Comparison of ENCODE assay signal across 25 cellular contexts in the genomic region with DNA sequence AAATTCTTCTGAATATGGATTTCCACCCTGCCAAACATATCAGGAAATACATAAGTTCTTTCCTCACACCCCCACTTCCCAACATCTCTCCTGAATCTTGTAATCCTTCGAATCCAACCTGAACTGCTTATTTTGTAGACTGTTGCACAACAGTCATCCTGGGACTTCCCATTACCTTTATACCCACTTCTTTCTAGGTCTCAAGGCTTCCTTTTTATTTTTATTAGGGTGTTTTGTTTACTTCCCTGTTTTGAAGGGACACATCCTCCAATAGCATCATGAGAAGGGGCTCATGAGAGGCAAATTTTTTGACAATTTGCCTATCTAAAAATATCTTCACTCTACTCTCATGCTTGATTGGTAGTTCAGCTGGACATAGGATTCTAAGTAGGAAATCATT.
"Had no signal": no experiment of that assay in that cellular context is flagged by ENCODE, and none has a peak within 500 bp of the region (broad histone marks: within the 10 kb centered on the region; RNA-seq: fewer than 3 reads in every experiment).

No MANE protein-coding gene starts in this region.

- H3K36me3 ChIP-seq: breast epithelium, left lung, neural progenitor cell, sigmoid colon, vagina had no signal

- FAIRE-seq: astrocyte, colon, endothelial cell of umbilical vein had no signal

- H3K9me3 Mint-ChIP-seq: activated CD4-positive, alpha-beta memory T cell treated with anti-CD3 and anti-CD28 coated beads, Interleukin-2, amount 10 ng/mL, durations not matched to agents 7 days and 5 days; activated naive CD4-positive, alpha-beta T cell treated with anti-CD3 and anti-CD28 coated beads, Interleukin-2, amount 50 U/mL, for 24 hours; activated T-helper 1 cell treated with anti-CD3 and anti-CD28 coated beads, Interleukin-12 subunit alpha, Interleukin-12 subunit beta, Interleukin-2, Interleukin-4 antibody, amounts not matched to agents 30 ng/mL and 10 ng/mL and 1 ng/mL, durations not matched to agents 14 hours and 24 hours and 36 hours; central memory CD8-positive, alpha-beta T cell; effector memory CD8-positive, alpha-beta T cell; naive thymus-derived CD8-positive, alpha-beta T cell; neural progenitor cell had no signal

- H3K36me3 Mint-ChIP-seq: activated naive CD4-positive, alpha-beta T cell treated with anti-CD3 and anti-CD28 coated beads, Interleukin-2, amount 50 U/mL, for 24 hours; naive thymus-derived CD8-positive, alpha-beta T cell; neural progenitor cell had no signal

- H3K4me3 ChIP-seq: breast epithelium, dorsolateral prefrontal cortex, left lung, lung, neural progenitor cell, sigmoid colon, smooth muscle cell, testis, vagina had no signal

- H3K4me1 ChIP-seq: breast epithelium, neural progenitor cell, sigmoid colon, testis had no signal

- H2AFZ ChIP-seq: neural progenitor cell had no signal

- H3K27ac ChIP-seq: breast epithelium, dorsolateral prefrontal cortex, left lung, neural progenitor cell, sigmoid colon, testis, vagina had no signal

- ATAC-seq: effector memory CD8-positive, alpha-beta T cell; esophagus mucosa; left lung; naive thymus-derived CD8-positive, alpha-beta T cell had no signal

- H3K4me2 ChIP-seq: neural progenitor cell, smooth muscle cell had no signal

- H3K27me3 Mint-ChIP-seq: activated CD4-positive, alpha-beta memory T cell treated with anti-CD3 and anti-CD28 coated beads, Interleukin-2, amount 10 ng/mL, durations not matched to agents 7 days and 5 days; activated naive CD4-positive, alpha-beta T cell treated with anti-CD3 and anti-CD28 coated beads, Interleukin-2, amount 50 U/mL, for 24 hours; central memory CD8-positive, alpha-beta T cell; effector memory CD8-positive, alpha-beta T cell; naive thymus-derived CD8-positive, alpha-beta T cell had no signal

- H3K27me3 ChIP-seq: breast epithelium, dorsolateral prefrontal cortex, left lung, neural progenitor cell, sigmoid colon, testis, vagina had no signal

- H3K9ac ChIP-seq: neural progenitor cell had no signal

- H3K9me3 ChIP-seq: breast epithelium, left lung, sigmoid colon, testis, vagina had no signal

- H3K4me3 Mint-ChIP-seq: activated CD4-positive, alpha-beta memory T cell treated with anti-CD3 and anti-CD28 coated beads, Interleukin-2, amount 10 ng/mL, durations not matched to agents 7 days and 5 days; activated naive CD4-positive, alpha-beta T cell treated with anti-CD3 and anti-CD28 coated beads, Interleukin-2, amount 50 U/mL, for 24 hours; activated T-helper 1 cell treated with anti-CD3 and anti-CD28 coated beads, Interleukin-12 subunit alpha, Interleukin-12 subunit beta, Interleukin-2, Interleukin-4 antibody, amounts not matched to agents 30 ng/mL and 10 ng/mL and 1 ng/mL, durations not matched to agents 14 hours and 24 hours and 36 hours; central memory CD8-positive, alpha-beta T cell; effector memory CD8-positive, alpha-beta T cell; naive thymus-derived CD8-positive, alpha-beta T cell; neural progenitor cell had no signal

- H3K4me1 Mint-ChIP-seq: activated naive CD4-positive, alpha-beta T cell treated with anti-CD3 and anti-CD28 coated beads, Interleukin-2, amount 50 U/mL, for 24 hours; central memory CD8-positive, alpha-beta T cell; neural progenitor cell had no signal

- DNase-seq: activated CD4-positive, alpha-beta memory T cell treated with anti-CD3 and anti-CD28 coated beads, Interleukin-2, amount 10 ng/mL, durations not matched to agents 7 days and 5 days; activated CD4-positive, alpha-beta T cell treated with anti-CD3 and anti-CD28 coated beads for 48 hours; activated gamma-delta T cell; dorsolateral prefrontal cortex; effector memory CD8-positive, alpha-beta T cell; foreskin melanocyte; left lung; naive thymus-derived CD8-positive, alpha-beta T cell; sigmoid colon; stimulated activated CD4-positive, alpha-beta T cell treated with anti-CD3 and anti-CD28 coated beads, Interleukin-15, amount 100 ng/mL, for 24 hours; stimulated activated naive CD4-positive, alpha-beta T cell; testis; trophoblast cell had no signal

- H3K27ac Mint-ChIP-seq: activated CD4-positive, alpha-beta memory T cell treated with anti-CD3 and anti-CD28 coated beads, Interleukin-2, amount 10 ng/mL, durations not matched to agents 7 days and 5 days; activated naive CD4-positive, alpha-beta T cell treated with anti-CD3 and anti-CD28 coated beads, Interleukin-2, amount 50 U/mL, for 24 hours; activated T-helper 1 cell treated with anti-CD3 and anti-CD28 coated beads, Interleukin-12 subunit alpha, Interleukin-12 subunit beta, Interleukin-2, Interleukin-4 antibody, amounts not matched to agents 30 ng/mL and 10 ng/mL and 1 ng/mL, durations not matched to agents 14 hours and 24 hours and 36 hours; effector memory CD8-positive, alpha-beta T cell; neural progenitor cell had no signal
